Comparison of ENCODE assay signal across 8 cellular contexts in the genomic region with DNA sequence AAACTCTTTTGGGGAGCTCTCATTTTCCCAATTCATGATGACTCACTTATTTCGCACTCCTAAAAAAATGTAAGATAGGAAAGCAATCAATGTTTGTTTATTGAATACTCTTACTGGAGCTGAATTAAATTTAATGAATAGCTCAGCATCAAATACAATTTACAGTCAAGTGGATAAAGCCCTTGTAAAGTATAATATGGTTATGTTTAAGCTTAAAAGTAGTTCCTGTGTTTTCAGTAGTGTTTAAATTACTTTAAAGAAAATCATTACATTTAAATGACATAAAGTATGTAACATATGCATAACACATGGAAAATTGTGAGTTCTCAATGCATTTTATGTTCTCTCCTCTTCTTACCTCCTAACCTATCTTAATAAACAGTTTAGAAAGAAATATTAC. TPM values are rescaled to one million over a fixed set of nuclear protein-coding genes. Genes with fewer than 3 reads are reported as not detected.
"Had no signal": no experiment of that assay in that cellular context is flagged by ENCODE, and none has a peak within 500 bp of the region (broad histone marks: within the 10 kb centered on the region; RNA-seq: fewer than 3 reads in every experiment).

A gene with protein sequence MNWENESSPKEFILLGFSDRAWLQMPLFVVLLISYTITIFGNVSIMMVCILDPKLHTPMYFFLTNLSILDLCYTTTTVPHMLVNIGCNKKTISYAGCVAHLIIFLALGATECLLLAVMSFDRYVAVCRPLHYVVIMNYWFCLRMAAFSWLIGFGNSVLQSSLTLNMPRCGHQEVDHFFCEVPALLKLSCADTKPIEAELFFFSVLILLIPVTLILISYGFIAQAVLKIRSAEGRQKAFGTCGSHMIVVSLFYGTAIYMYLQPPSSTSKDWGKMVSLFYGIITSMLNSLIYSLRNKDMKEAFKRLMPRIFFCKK (minus strand): TSS at position 101 of the 400 bp plus-strand sequence. CDS start 65 bp downstream, at position 36.

- DNase-seq: GDM1, GF-D8 had no signal

- H3K4me3 ChIP-seq: GM12878 had no signal

- ATAC-seq: GM12878 had no signal

- FAIRE-seq: GM12878, GM12891, GM12892, GM18507, GM19239 had no signal

RNA-seq across cellular contexts. Expression of the gene that starts here (rescaled TPM):
- total RNA-seq: G401, GM12878 had no signal
- polyA plus RNA-seq: GM12878 had no signal
